In the genomic region with DNA sequence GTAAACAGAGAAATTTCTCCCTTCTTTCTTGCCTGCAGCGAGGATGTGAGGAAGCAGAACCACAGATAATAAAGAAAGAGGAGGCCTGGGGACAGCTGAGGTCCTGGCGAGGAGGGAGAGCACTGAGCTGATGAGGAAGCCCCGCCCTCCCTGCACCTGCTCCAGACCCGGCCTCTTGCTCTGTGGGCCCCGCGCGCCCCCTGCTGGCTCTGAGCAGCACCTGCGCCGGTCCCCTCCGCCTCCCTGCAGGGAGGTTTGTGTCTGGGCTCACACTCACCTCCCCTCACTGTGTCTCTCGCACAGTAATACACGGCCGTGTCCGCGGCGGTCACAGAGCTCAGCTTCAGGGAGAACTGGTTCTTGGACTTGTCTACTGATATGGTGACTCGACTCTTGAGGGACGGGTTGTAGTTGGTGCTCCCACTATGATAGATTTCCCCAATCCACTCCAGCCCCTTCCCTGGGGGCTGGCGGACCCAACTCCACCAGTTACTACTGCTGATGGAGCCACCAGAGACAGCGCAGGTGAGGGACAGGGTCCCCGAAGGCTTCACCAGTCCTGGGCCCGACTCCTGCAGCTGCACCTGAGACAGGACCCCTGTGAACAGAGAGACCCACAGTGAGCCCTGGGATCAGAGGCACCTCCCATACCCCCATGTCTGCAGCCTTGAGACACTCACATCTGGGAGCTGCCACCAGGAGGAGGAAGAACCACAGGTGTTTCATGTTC, we compare ENCODE assay signal across 8 cellular contexts.
DNase-seq lines count a peak whose midpoint lies in the region; ATAC-seq and TF ChIP-seq lines count a peak whose summit lies in the region.
"Not testable (repeated sequence)": the region's sequence is repeated elsewhere in the genome, so short reads cannot be mapped to it uniquely, and the experiment has no call there.

No MANE protein-coding gene starts in this region.

- not testable (repeated sequence) for H4K8ac ChIP-seq in trophoblast cell (ENCODE audit: low read depth, low read length)

- peaks cover 10% of the 10 kb centered on the region for H3K27me3 Mint-ChIP-seq in T-helper 17 cell

- H4K12ac ChIP-seq in trophoblast cell (ENCODE audit: low read depth, low read length) = not testable (repeated sequence)

- peak; percentile 10 for DNase-seq in Caki2 (ENCODE audit: low read depth)
- DNase-seq in HT1080 (ENCODE audit: low read depth) = peak; percentile 52
- peak; percentile 79 for DNase-seq in NCI-H2171 treated with DMSO at 0.1 percent for 48 hours (lab: John Stamatoyannopoulos, UW)
- peak; percentile 50 to 73 (median 72) for DNase-seq in T-helper 17 cell
- peak; percentile 56 for DNase-seq in activated T-cell treated with anti-CD3 and anti-CD28 coated beads for 4 hours
- not testable (repeated sequence) for DNase-seq in dorsolateral prefrontal cortex
- DNase-seq in trophoblast cell = peak; percentile 30 to 50
- peak; percentile 76 for DNase-seq in stimulated activated naive CD4-positive, alpha-beta T cell treated with Interleukin-2 at 50 U/mL for 16 hours (lab: John Stamatoyannopoulos, UW)

- ATAC-seq in T-helper 17 cell = peak; percentile 40

- H3K4me2 ChIP-seq in trophoblast cell (ENCODE audit: low read length) = not testable (repeated sequence)

- peak in 30 of 56 donors; percentile 9 to 62 (median 35) for TF ChIP-seq CTCF in dorsolateral prefrontal cortex (IDR thresholded peaks at IDR 0.05 in 54 of 56, conservative IDR thresholded peaks at IDR 0.05 in 2 of 56; ENCODE audit: low read depth in 1 of 56, partially characterized antibody in 56 of 56)

- H2AK5ac ChIP-seq in trophoblast cell (ENCODE audit: low read length) = not testable (repeated sequence)

- H3K27ac Mint-ChIP-seq in T-helper 17 cell = not testable (repeated sequence)

- H2BK120ac ChIP-seq in trophoblast cell (ENCODE audit: insufficient read depth, low read length, poor library complexity) = not testable (repeated sequence)

- H3K27me3 ChIP-seq in dorsolateral prefrontal cortex = peaks cover 0 to 92% (median 34%) of the 10 kb centered on the region in 45 donors
- not testable (repeated sequence) for H3K27me3 ChIP-seq in trophoblast cell (ENCODE audit: insufficient read depth, low read length)

- intact Hi-C loops in dorsolateral prefrontal cortex (cut with DNase I) = not testable (repeated sequence)

- H2BK5ac ChIP-seq in trophoblast cell (ENCODE audit: low read depth, low read length, poor library complexity) = not testable (repeated sequence)

- not testable (repeated sequence) for H3K9me3 ChIP-seq in T-helper 17 cell (ENCODE audit: control insufficient read depth, low read length, poor library complexity, severe bottlenecking)
- H3K9me3 ChIP-seq in trophoblast cell (ENCODE audit: insufficient read depth, low read depth, low read length) = peaks cover 15% of the 10 kb centered on the region

- in situ Hi-C loops in Caki2 (cut with HindIII; ENCODE audit: low pct_unique_long_range_greater_than_20kb, low sequenced_read_pairs) = not testable (repeated sequence)

- not testable (repeated sequence) for H3K79me2 ChIP-seq in trophoblast cell (ENCODE audit: control insufficient read depth, insufficient read depth, low read length, poor library complexity)

- not testable (repeated sequence) for H4K91ac ChIP-seq in trophoblast cell (ENCODE audit: low read depth, low read length)

- H3K9ac ChIP-seq in trophoblast cell (ENCODE audit: low read length) = not testable (repeated sequence)

- H3K18ac ChIP-seq in trophoblast cell (ENCODE audit: low read length) = not testable (repeated sequence)

- not testable (repeated sequence) for H3K23ac ChIP-seq in trophoblast cell (ENCODE audit: low read length)

- H3K4me1 Mint-ChIP-seq in T-helper 17 cell = peaks cover 13% of the 10 kb centered on the region

- H3K14ac ChIP-seq in trophoblast cell (ENCODE audit: low read length) = not testable (repeated sequence)

- not testable (repeated sequence) for H3K4me3 ChIP-seq in dorsolateral prefrontal cortex; trophoblast cell (ENCODE audit: low read depth, low read length)

- H2BK12ac ChIP-seq in trophoblast cell (ENCODE audit: low read length) = not testable (repeated sequence)

- not testable (repeated sequence) for H2AFZ ChIP-seq in trophoblast cell (ENCODE audit: insufficient read depth, low read length, poor library complexity)

- H3K4me3 Mint-ChIP-seq in T-helper 17 cell = not testable (repeated sequence)

- not testable (repeated sequence) for H3K4ac ChIP-seq in trophoblast cell (ENCODE audit: low read depth, low read length)

- not testable (repeated sequence) for H3K4me1 ChIP-seq in trophoblast cell (ENCODE audit: control insufficient read depth in 1 of 2, insufficient read depth in 2 of 2, low read length in 2 of 2)

- WGBS in trophoblast cell (ENCODE audit: extremely low coverage, insufficient coverage, insufficient read length) = no CpG with 5 or more reads among the region's 22 CpGs

- not testable (repeated sequence) for H3K79me1 ChIP-seq in trophoblast cell (ENCODE audit: low read length)

- H3K36me3 Mint-ChIP-seq in T-helper 17 cell (ENCODE audit: low read depth) = not testable (repeated sequence)

- not testable (repeated sequence) for H3K27ac ChIP-seq in dorsolateral prefrontal cortex; trophoblast cell (ENCODE audit: low read depth, low read length)

- H3K36me3 ChIP-seq in trophoblast cell (ENCODE audit: control insufficient read depth in 1 of 2, insufficient read depth in 2 of 2, low read length in 2 of 2) = not testable (repeated sequence)
